In genomic region chr19:17555480-17555928, GRCh38 we compare ENCODE assay signal across 8 cellular contexts. TPM values are rescaled to one million over a fixed set of nuclear protein-coding genes. Genes with fewer than 3 reads are reported as not detected.
A peak's percentile ranks its signal among the peaks of the same experiment; 100 is the strongest.
DNase-seq lines count a peak whose midpoint lies in the region; ATAC-seq and TF ChIP-seq lines count a peak whose summit lies in the region.

COLGALT1 (plus strand) TSS chr19:17555649; CDS start chr19:17555714, 65 bp downstream.

- H3K4me3 ChIP-seq in iPS-18c (ENCODE audit: insufficient read depth, low read depth, low read length) (peak within 1 kb of the TSS; percentile 81), skeletal muscle tissue (ENCODE audit: low read length in 3 of 3) (peak within 1 kb of the TSS; percentile 82 to 95 (median 93))

- H3K9ac ChIP-seq in skeletal muscle tissue (ENCODE audit: low read depth in 1 of 3, low read length in 3 of 3), result peak within 1 kb of the TSS; percentile 84 to 94 (median 89)

- TF ChIP-seq CTCF in VCaP (conservative IDR thresholded peaks at IDR 0.05), result no peak

- in situ Hi-C loops in T47D (cut with HindIII; ENCODE audit: low pct_unique_long_range_greater_than_20kb, low sequenced_read_pairs), result no loop called here

- peak within 1 kb of the TSS; percentile 84 for H3K27ac ChIP-seq in VCaP
- peak within 1 kb of the TSS; percentile 77 for H3K27ac ChIP-seq in skeletal muscle tissue (ENCODE audit: low read depth, low read length)

- DNase-seq in 8988T (peak; percentile 84), NCI-H2227 (lab: John Stamatoyannopoulos, UW; ENCODE audit: unreplicated experiment) (peak; percentile 97), T47D (ENCODE audit: low read depth in 1 of 2, low spot score in 1 of 2) (peak; percentile 83 to 97)

- peaks cover 27 to 34% (median 28%) of the 10 kb centered on the region in 3 donors for H3K4me1 ChIP-seq in skeletal muscle tissue (ENCODE audit: control insufficient read depth in 3 of 3, insufficient read depth in 3 of 3, low read length in 3 of 3)

- H3K36me3 ChIP-seq in skeletal muscle tissue (ENCODE audit: control insufficient read depth in 3 of 3, insufficient read depth in 3 of 3, low read length in 3 of 3), result peaks cover 12 to 15% (median 14%) of the 10 kb centered on the region in 3 donors

- H3K27me3 ChIP-seq in skeletal muscle tissue (ENCODE audit: control insufficient read depth in 3 of 3, insufficient read depth in 3 of 3, low read length in 3 of 3), result no peaks in the 10 kb centered on the region

- H3K9me3 ChIP-seq in iPS-18c (ENCODE audit: control insufficient read depth, insufficient read depth, low read length) (no peaks in the 10 kb centered on the region), skeletal muscle tissue (ENCODE audit: control insufficient read depth in 3 of 3, low read length in 3 of 3) (no peaks in the 10 kb centered on the region)

- peak; percentile 87 for ATAC-seq in GM18868 (IDR thresholded peaks at IDR 0.05; ENCODE audit: unreplicated experiment)
- ATAC-seq in HG03135 (IDR thresholded peaks at IDR 0.05; ENCODE audit: unreplicated experiment), result peak; percentile 86

RNA-seq across cellular contexts. Expression of gene COLGALT1, which starts in this region (rescaled TPM):
- total RNA-seq in skeletal muscle tissue, result 38.1 TPM

Comparison
In these comparisons a context has a peak if more than half of its experiments do, and no peak if none do; other contexts are left out.
1. Peak in every context shown above with its lines: DNase-seq, ATAC-seq, H3K4me3 ChIP-seq and H3K27ac ChIP-seq.